Comparison of ENCODE assay signal across 1 cellular context in the genomic region with DNA sequence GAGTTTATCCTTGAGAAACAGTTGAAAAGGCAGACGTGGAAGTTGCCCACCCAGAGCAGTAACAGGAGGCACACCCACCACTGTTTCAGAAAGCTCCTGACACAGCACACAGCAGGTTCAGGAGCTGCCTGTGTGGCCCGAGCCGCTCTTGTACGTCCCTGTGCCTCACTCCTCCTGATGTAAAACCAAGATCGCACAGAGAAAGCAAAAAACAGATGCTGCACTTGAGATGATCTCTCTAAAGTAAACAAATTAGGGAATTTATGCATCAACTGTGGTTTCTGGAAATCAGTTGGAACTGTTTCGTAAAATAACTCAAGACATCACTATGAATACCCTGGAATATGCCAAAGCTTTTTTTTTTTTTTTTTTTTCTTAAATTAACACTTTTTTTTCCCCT.
TF ChIP-seq lines count a peak whose summit lies in the region.

No MANE protein-coding gene starts in this region.

TF ChIP-seq in WTC11, 78 proteins besides CTCF, POLR2A, EP300 and RAD21 (continued from another document):
- no peak for TF ChIP-seq NR3C1 (CRISPR knock-in tag; conservative IDR thresholded peaks at IDR 0.05; ENCODE audit: low read depth)
- TF ChIP-seq FOXK1 (CRISPR knock-in tag; IDR thresholded peaks at IDR 0.05) = no peak
- TF ChIP-seq, protein P1, sequence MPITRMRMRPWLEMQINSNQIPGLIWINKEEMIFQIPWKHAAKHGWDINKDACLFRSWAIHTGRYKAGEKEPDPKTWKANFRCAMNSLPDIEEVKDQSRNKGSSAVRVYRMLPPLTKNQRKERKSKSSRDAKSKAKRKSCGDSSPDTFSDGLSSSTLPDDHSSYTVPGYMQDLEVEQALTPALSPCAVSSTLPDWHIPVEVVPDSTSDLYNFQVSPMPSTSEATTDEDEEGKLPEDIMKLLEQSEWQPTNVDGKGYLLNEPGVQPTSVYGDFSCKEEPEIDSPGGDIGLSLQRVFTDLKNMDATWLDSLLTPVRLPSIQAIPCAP (CRISPR knock-in tag; IDR thresholded peaks at IDR 0.05) = no peak
- TF ChIP-seq CREM (CRISPR knock-in tag; IDR thresholded peaks at IDR 0.05) = no peak
- no peak for TF ChIP-seq TEAD1 (CRISPR knock-in tag; IDR thresholded peaks at IDR 0.05)
- no peak for TF ChIP-seq NR2C2 (CRISPR knock-in tag; IDR thresholded peaks at IDR 0.05)
- TF ChIP-seq RELA (CRISPR knock-in tag; IDR thresholded peaks at IDR 0.05; ENCODE audit: borderline replicate concordance) = no peak
- TF ChIP-seq, protein P2, sequence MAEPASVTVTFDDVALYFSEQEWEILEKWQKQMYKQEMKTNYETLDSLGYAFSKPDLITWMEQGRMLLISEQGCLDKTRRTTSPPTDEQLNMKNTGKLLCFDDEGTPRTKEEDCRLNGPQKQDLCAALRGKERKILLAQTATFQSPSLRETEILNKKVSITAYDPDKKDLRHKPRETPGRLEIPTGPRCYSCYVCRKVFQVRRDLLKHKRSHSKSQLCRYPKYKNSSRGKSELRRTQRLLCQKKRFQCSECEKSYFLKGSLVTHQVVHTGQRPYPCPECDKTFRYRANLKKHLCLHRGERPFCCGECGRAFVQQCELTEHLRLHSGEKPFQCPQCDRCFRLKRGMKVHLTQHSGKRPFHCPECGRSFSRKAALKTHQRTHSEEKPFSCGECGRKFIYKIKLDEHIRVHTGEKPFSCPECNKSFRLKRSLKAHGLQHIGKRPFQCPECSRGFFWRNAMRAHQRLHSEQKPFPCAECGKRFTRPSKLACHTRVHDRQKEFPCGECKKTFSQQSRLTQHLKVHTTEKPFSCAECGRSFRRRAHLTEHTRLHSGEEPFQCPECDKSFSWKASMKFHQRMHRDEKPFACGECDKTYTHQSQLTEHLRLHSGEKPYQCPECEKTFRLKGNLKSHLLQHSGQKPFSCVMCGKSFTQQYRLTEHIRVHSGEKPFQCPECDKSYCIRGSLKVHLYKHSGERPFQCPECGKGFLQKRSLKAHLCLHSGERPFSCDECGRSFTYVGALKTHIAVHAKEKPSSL (CRISPR knock-in tag; conservative IDR thresholded peaks at IDR 0.05) = no peak
- no peak for TF ChIP-seq RORB (CRISPR knock-in tag; IDR thresholded peaks at IDR 0.05)
- TF ChIP-seq, protein P3, sequence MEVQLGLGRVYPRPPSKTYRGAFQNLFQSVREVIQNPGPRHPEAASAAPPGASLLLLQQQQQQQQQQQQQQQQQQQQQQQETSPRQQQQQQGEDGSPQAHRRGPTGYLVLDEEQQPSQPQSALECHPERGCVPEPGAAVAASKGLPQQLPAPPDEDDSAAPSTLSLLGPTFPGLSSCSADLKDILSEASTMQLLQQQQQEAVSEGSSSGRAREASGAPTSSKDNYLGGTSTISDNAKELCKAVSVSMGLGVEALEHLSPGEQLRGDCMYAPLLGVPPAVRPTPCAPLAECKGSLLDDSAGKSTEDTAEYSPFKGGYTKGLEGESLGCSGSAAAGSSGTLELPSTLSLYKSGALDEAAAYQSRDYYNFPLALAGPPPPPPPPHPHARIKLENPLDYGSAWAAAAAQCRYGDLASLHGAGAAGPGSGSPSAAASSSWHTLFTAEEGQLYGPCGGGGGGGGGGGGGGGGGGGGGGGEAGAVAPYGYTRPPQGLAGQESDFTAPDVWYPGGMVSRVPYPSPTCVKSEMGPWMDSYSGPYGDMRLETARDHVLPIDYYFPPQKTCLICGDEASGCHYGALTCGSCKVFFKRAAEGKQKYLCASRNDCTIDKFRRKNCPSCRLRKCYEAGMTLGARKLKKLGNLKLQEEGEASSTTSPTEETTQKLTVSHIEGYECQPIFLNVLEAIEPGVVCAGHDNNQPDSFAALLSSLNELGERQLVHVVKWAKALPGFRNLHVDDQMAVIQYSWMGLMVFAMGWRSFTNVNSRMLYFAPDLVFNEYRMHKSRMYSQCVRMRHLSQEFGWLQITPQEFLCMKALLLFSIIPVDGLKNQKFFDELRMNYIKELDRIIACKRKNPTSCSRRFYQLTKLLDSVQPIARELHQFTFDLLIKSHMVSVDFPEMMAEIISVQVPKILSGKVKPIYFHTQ (CRISPR knock-in tag; IDR thresholded peaks at IDR 0.05) = no peak
- no peak for TF ChIP-seq PRRX2 (CRISPR knock-in tag; IDR thresholded peaks at IDR 0.05)
